Comparison of ENCODE assay signal across 12 cellular contexts in the genomic region with DNA sequence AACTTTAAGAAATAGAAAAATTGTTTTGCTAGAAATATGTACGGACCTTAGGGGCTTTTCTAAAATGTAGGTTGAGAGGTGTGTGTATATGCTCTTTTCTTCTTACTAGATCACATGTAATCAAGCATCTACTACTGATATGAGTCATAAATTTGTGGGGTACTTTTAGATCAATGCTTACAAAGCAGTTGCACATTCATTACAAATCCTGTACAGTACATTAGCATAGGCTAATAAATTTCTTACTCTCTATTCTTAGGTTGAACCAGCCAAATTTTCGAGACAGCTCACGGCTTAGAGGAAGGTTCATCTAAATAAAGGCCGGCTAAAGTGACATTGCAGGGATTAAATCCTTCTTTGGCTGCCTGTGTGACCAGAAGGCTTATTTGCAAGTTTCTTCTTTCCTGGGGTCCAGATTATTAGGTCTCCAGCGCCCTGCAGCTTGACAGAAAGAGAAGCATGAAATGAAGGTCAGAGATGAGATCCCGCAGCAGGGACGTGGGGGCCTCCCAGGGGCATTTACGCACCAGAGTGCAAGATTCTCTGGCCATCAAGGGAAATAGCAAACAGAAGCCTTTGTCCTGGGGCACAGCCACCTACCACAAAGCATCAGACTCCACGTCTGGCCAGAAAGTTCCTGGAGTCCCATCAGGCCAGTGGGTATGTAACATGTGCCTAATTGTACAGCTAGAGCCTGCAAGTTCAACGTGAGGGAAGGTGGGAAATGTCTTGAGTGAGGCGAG. TPM values are rescaled to one million over a fixed set of nuclear protein-coding genes. Genes with fewer than 3 reads are reported as not detected.
DNase-seq lines count a peak whose midpoint lies in the region; ATAC-seq, FAIRE-seq and TF ChIP-seq lines count a peak whose summit lies in the region.
"Had no signal": no experiment of that assay in that cellular context is flagged by ENCODE, and none has a peak within 500 bp of the region (broad histone marks: within the 10 kb centered on the region; RNA-seq: fewer than 3 reads in every experiment).

No MANE protein-coding gene starts in this region.

- DNase-seq in endodermal cell = no peak
- DNase-seq in mesenchymal stem cell = no peak
- no peak for DNase-seq in frontal cortex (ENCODE audit: low spot score in 2 of 2)
- no peak for DNase-seq in MM.1S
- no peak for DNase-seq in gastrocnemius medialis
- DNase-seq: DND-41, MG63, NCI-H69 had no signal

- H2AFZ ChIP-seq in mesenchymal stem cell (ENCODE audit: low read depth, low read length) = no peak overlapping the region
- H2AFZ ChIP-seq in MM.1S (ENCODE audit: low read length) = no peak overlapping the region

- no peak overlapping the region for H3K18ac ChIP-seq in mesenchymal stem cell (ENCODE audit: low read depth in 1 of 2, low read length in 2 of 2)

- H3K4ac ChIP-seq in mesenchymal stem cell (ENCODE audit: low read depth in 1 of 2, low read length in 2 of 2) = no peak overlapping the region

- no peaks in the 10 kb centered on the region for H3K9me3 ChIP-seq in endodermal cell (ENCODE audit: control insufficient read depth, low read length)
- no peaks in the 10 kb centered on the region for H3K9me3 ChIP-seq in mesenchymal stem cell (ENCODE audit: control insufficient read depth, low read length)
- H3K9me3 ChIP-seq in MM.1S (replicated peaks; ENCODE audit: insufficient read depth, low read length) = no peaks in the 10 kb centered on the region
- H3K9me3 ChIP-seq in gastrocnemius medialis = no peaks in the 10 kb centered on the region
- H3K9me3 ChIP-seq: MG63 had no signal

- H3K36me3 ChIP-seq in endodermal cell (ENCODE audit: control insufficient read depth, insufficient read depth, low read length) (no peaks in the 10 kb centered on the region), mesenchymal stem cell (ENCODE audit: control insufficient read depth in 1 of 2, insufficient read depth in 2 of 2, low read depth in 1 of 2, low read length in 2 of 2) (no peaks in the 10 kb centered on the region), MM.1S (replicated peaks; ENCODE audit: insufficient read depth, low read length) (no peaks in the 10 kb centered on the region), gastrocnemius medialis (no peaks in the 10 kb centered on the region)
- H3K36me3 ChIP-seq: MG63 had no signal

- no peak overlapping the region for H2BK15ac ChIP-seq in mesenchymal stem cell (ENCODE audit: low read depth, poor library complexity, severe bottlenecking)

- no peaks in the 10 kb centered on the region for H3K27me3 Mint-ChIP-seq in endodermal cell (ENCODE audit: insufficient read depth)

- H3K27ac Mint-ChIP-seq in endodermal cell = no peak overlapping the region

- no peak overlapping the region for H2BK5ac ChIP-seq in mesenchymal stem cell (ENCODE audit: low read depth, low read length, poor library complexity, severe bottlenecking)

- 80 to 89% methylated on average over 3 to 11 of the region's 11 CpGs for WGBS in endodermal cell (ENCODE audit: insufficient coverage in 1 of 2, insufficient read length in 1 of 2), 2 experiments
- WGBS in mesenchymal stem cell = 84% methylated on average over 10 of the region's 11 CpGs

- H3K27me3 ChIP-seq in endodermal cell (ENCODE audit: control insufficient read depth, insufficient read depth, low read length, poor library complexity, severe bottlenecking) (no peaks in the 10 kb centered on the region), mesenchymal stem cell (ENCODE audit: control insufficient read depth in 1 of 2, insufficient read depth in 1 of 2, low read length in 2 of 2) (peaks cover 0 to 14% of the 10 kb centered on the region in 2 experiments), MM.1S (replicated peaks; ENCODE audit: insufficient read depth, low read length) (no peaks in the 10 kb centered on the region), gastrocnemius medialis (no peaks in the 10 kb centered on the region)
- H3K27me3 ChIP-seq: MG63 had no signal

- H3K14ac ChIP-seq in mesenchymal stem cell (ENCODE audit: low read length in 2 of 2) = no peak overlapping the region

- intact Hi-C loops in gastrocnemius medialis (cut with DNase I; ENCODE audit: low total_unique reads) = no loop called here

- ATAC-seq in GM18867 (IDR thresholded peaks at IDR 0.05; ENCODE audit: unreplicated experiment) (peak; percentile 70), GM21515 (IDR thresholded peaks at IDR 0.05; ENCODE audit: unreplicated experiment) (peak; percentile 63), HG03095 (IDR thresholded peaks at IDR 0.05; ENCODE audit: unreplicated experiment) (peak; percentile 60), gastrocnemius medialis (no peak)

- H3K4me3 ChIP-seq in endodermal cell (ENCODE audit: low read length) (no peak overlapping the region), mesenchymal stem cell (ENCODE audit: insufficient read depth in 1 of 2, low read depth in 1 of 2, low read length in 2 of 2) (no peak overlapping the region), MM.1S (ENCODE audit: low read length) (no peak overlapping the region), gastrocnemius medialis (no peak overlapping the region)
- H3K4me3 ChIP-seq: MG63 had no signal

- H2BK12ac ChIP-seq in mesenchymal stem cell (ENCODE audit: low read length in 2 of 2) = no peak overlapping the region

- H3K4me1 Mint-ChIP-seq in endodermal cell = no peaks in the 10 kb centered on the region

- H3K27ac ChIP-seq in endodermal cell (ENCODE audit: low read depth, low read length) (peak overlapping the region; percentile 5), mesenchymal stem cell (ENCODE audit: low read length, poor library complexity, severe bottlenecking) (no peak overlapping the region), MM.1S (ENCODE audit: low read length) (no peak overlapping the region), gastrocnemius medialis (no peak overlapping the region)

- no peak overlapping the region for H3K9ac ChIP-seq in endodermal cell (ENCODE audit: extremely low read depth, low read length, poor library complexity, severe bottlenecking)
- H3K9ac ChIP-seq in mesenchymal stem cell (ENCODE audit: low read length) = no peak overlapping the region
- H3K9ac ChIP-seq in MM.1S (ENCODE audit: low read length) = no peak overlapping the region

- H3K79me1 ChIP-seq in mesenchymal stem cell (replicated peaks; ENCODE audit: low read length, poor library complexity, severe bottlenecking) = no peaks in the 10 kb centered on the region

- H4K20me1 ChIP-seq in MM.1S (ENCODE audit: insufficient read depth, low read length) = no peaks in the 10 kb centered on the region

- no peak overlapping the region for H4K8ac ChIP-seq in mesenchymal stem cell (ENCODE audit: low read length)

- TF ChIP-seq CTCF in endodermal cell (conservative IDR thresholded peaks at IDR 0.05) (no peak), MM.1S (IDR thresholded peaks at IDR 0.05; ENCODE audit: low read length) (no peak), gastrocnemius medialis (IDR thresholded peaks at IDR 0.05 in 4 of 5, conservative IDR thresholded peaks at IDR 0.05 in 1 of 5) (no peak)

- TF ChIP-seq POLR2A in gastrocnemius medialis (IDR thresholded peaks at IDR 0.05) = no peak

- H3K4me1 ChIP-seq in endodermal cell (ENCODE audit: control insufficient read depth, insufficient read depth, low read length) (peaks cover 4% of the 10 kb centered on the region), mesenchymal stem cell (ENCODE audit: control insufficient read depth, insufficient read depth, low read depth, low read length) (no peaks in the 10 kb centered on the region), MM.1S (ENCODE audit: low read length) (no peaks in the 10 kb centered on the region), gastrocnemius medialis (no peaks in the 10 kb centered on the region)

- H3K23ac ChIP-seq in mesenchymal stem cell (ENCODE audit: low read length in 2 of 2) = no peak overlapping the region

- H3K9me3 Mint-ChIP-seq in endodermal cell = no peaks in the 10 kb centered on the region

- H3K36me3 Mint-ChIP-seq in endodermal cell (ENCODE audit: low read depth) = no peaks in the 10 kb centered on the region

- H3K4me2 ChIP-seq in mesenchymal stem cell (ENCODE audit: low read length, poor library complexity, severe bottlenecking) = no peak overlapping the region
- H3K4me2 ChIP-seq in MM.1S (ENCODE audit: low read depth, low read length) = no peak overlapping the region

- no peak overlapping the region for H2AK5ac ChIP-seq in mesenchymal stem cell (ENCODE audit: low read length, severe bottlenecking)

- H3K79me2 ChIP-seq in MM.1S (ENCODE audit: low read length) = no peaks in the 10 kb centered on the region

- H4K91ac ChIP-seq in mesenchymal stem cell (ENCODE audit: low read length) = no peak overlapping the region

- no peak overlapping the region for H2BK120ac ChIP-seq in mesenchymal stem cell (ENCODE audit: low read depth, low read length)

- no peaks in the 10 kb centered on the region for H3K9me2 ChIP-seq in MM.1S (replicated peaks; ENCODE audit: insufficient read depth, low read length)

- FAIRE-seq in frontal cortex (lab: Jason Lieb, UNC) = no peak
- FAIRE-seq: bronchial epithelial cell had no signal

- in situ Hi-C loops in gastrocnemius medialis (cut with MboI; ENCODE audit: low sequenced_read_pairs in 4 of 4) = no loop called here

- H3F3A ChIP-seq in MM.1S (ENCODE audit: insufficient read depth, low read length) = no peaks in the 10 kb centered on the region

- H3K4me3 Mint-ChIP-seq in endodermal cell = no peak overlapping the region

RNA-seq across cellular contexts. Expression of gene NIM1K, which starts 53.0 kb away (rescaled TPM):
- total RNA-seq in endodermal cell (not detected), frontal cortex (8.2 TPM), gastrocnemius medialis (under 1 TPM in 1 of 4 donors, not detected in 3; 0.41 TPM)
- polyA plus RNA-seq in endodermal cell (2013, experiment 1 of 2) = 0.25 TPM
- 0.29 TPM for polyA plus RNA-seq in endodermal cell (2013, experiment 2 of 2)
- polyA plus RNA-seq in mesenchymal stem cell (2013, experiment 1 of 2) = 0.11 TPM
- 0.10 TPM for polyA plus RNA-seq in mesenchymal stem cell (2013, experiment 2 of 2)
- total RNA-seq: bronchial epithelial cell had no signal

Comparison
In these comparisons a context has a peak if more than half of its experiments do, and no peak if none do; other contexts are left out.
1. ATAC-seq: peak in GM18867 (single experiment), GM21515 (single experiment) and HG03095 (single experiment); none in gastrocnemius medialis (0 of 2).